In the genomic region with DNA sequence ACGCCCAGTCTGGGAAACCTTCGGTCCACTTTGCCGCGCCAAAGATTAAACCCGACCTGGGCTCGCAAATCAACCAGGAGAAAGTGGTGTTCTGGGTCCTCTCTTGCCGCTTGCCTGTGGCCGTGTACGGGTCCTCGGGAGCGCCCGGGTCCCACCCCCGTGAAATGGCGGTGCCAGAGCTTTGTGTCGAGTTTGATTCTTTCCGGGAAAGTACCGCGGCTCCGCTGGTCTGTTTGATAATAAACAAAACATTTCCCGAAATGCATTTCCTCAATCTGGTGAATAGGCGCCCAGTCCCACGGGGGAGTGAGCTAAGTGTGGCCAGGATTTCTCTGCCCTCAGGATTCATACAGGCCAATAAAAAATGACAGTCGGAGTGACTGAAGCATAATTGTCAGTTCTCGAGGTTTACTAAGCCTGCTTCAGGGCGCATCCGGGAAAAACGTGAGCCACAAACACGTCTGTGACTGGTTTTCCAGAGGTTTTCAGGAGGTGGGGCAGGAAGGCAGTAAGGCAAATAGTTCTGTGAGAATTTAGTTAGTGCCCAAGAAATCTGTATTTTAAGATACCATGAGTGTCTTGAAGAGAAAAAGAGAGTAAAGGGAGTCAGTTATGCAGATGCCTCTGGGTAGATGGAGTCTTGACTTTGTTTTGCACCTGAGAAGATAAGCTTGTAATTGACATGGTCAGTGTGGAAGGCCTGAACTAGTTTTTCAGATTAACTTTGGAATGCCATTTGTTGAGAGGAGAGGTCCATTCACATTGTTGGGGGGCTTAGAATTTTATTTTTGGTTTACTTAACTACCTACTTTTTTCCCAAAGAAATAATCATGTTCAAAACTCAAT, we compare ENCODE assay signal across 8 cellular contexts. TPM values are rescaled to one million over a fixed set of nuclear protein-coding genes. Genes with fewer than 3 reads are reported as not detected.
DNase-seq lines count a peak whose midpoint lies in the region; ATAC-seq, FAIRE-seq and TF ChIP-seq lines count a peak whose summit lies in the region.

No MANE protein-coding gene starts in this region.

- no peaks in the 10 kb centered on the region for H3K9me3 ChIP-seq in H9 (ENCODE audit: control insufficient read depth, low read depth, low read length)
- H3K9me3 ChIP-seq in Loucy (ENCODE audit: insufficient read depth, low read depth, low read length): no peaks in the 10 kb centered on the region
- H3K9me3 ChIP-seq in K562 (replicated peaks; ENCODE audit: control insufficient read depth, insufficient read depth, low read depth, low read length): no peaks in the 10 kb centered on the region; the same call in 1 of the 2 replicates
- no peaks in the 10 kb centered on the region for H3K9me3 ChIP-seq in iPS-18c (ENCODE audit: control insufficient read depth, insufficient read depth, low read length)
- H3K9me3 ChIP-seq in small intestine (ENCODE audit: control insufficient read depth, low read depth): no peaks in the 10 kb centered on the region

- H2AFZ ChIP-seq in H9 (ENCODE audit: low read length) (no peak overlapping the region), Loucy (ENCODE audit: low read length) (peak overlapping the region; percentile 91), K562 (ENCODE audit: low read depth, low read length) (peak overlapping the region; percentile 90)

- H3F3A ChIP-seq in Loucy (ENCODE audit: low read depth): no peaks in the 10 kb centered on the region

- H3T11ph ChIP-seq in H9 (ENCODE audit: low read length): no peak overlapping the region

- no peaks in the 10 kb centered on the region for H3K9me1 ChIP-seq in K562 (ENCODE audit: control insufficient read depth, insufficient read depth, low read length)

- no peaks in the 10 kb centered on the region for H3K27me3 ChIP-seq in H9 (ENCODE audit: insufficient read depth, low read length)
- H3K27me3 ChIP-seq in Loucy (ENCODE audit: insufficient read depth, low read length, poor library complexity, severe bottlenecking): no peaks in the 10 kb centered on the region
- H3K27me3 ChIP-seq in K562 (ENCODE audit: control insufficient read depth in 2 of 2, insufficient read depth in 2 of 2, low read length in 2 of 2): no peaks in the 10 kb centered on the region
- H3K27me3 ChIP-seq in small intestine (ENCODE audit: control insufficient read depth in 2 of 2, insufficient read depth in 2 of 2, low read length in 2 of 2): no peaks in the 10 kb centered on the region

- H3K9ac ChIP-seq in H9 (ENCODE audit: extremely low read depth, insufficient read length, low read length): peak overlapping the region; percentile 54
- H3K9ac ChIP-seq in Loucy (ENCODE audit: low read depth, low read length, poor library complexity, severe bottlenecking): peak overlapping the region; percentile 95
- peak overlapping the region; percentile 85 to 96 for H3K9ac ChIP-seq in K562 (ENCODE audit: insufficient read depth in 1 of 2, low read depth in 2 of 2, low read length in 2 of 2)

- no peak for TF ChIP-seq POLR2A in K562 (conservative IDR thresholded peaks at IDR 0.05)

- CTCF ChIA-PET in GM10248 (lab: Yijun Ruan, JAX): interaction anchor here (0.7 to 2.1 kb wide), 15 partner anchors 12 to 280 kb away, joined by 3 to 18 read pairs (median 4); no protein-coding TSS in a partner anchor
- CTCF ChIA-PET in K562 (lab: Yijun Ruan, JAX; ENCODE audit: low intra/inter-chr PET ratio): no interaction called here

- H3K79me2 ChIP-seq in H9 (ENCODE audit: insufficient read depth, low read length) (peaks cover 10% of the 10 kb centered on the region; the same call in 1 of the 2 replicates), Loucy (ENCODE audit: insufficient read depth, low read length) (peaks cover 56% of the 10 kb centered on the region), K562 (ENCODE audit: control insufficient read depth, insufficient read depth, low read length) (peaks cover 63% of the 10 kb centered on the region)

- no peaks in the 10 kb centered on the region for H3K4me1 Mint-ChIP-seq in H9

- H4K8ac ChIP-seq in H9 (replicated peaks; ENCODE audit: insufficient read length, low read depth, low read length): no peak overlapping the region

- H2BK120ac ChIP-seq in H9 (ENCODE audit: low read depth, low read length, poor library complexity, severe bottlenecking): no peak overlapping the region

- H4K5ac ChIP-seq in H9 (ENCODE audit: insufficient read length, low read depth, low read length): no peak overlapping the region

- peaks cover 0 to 12% (median 10%) of the 10 kb centered on the region in 3 experiments; a peak in 5 of 7 replicates for H3K36me3 Mint-ChIP-seq in H9 (ENCODE audit: insufficient read depth in 1 of 3, low read depth in 3 of 3)

- no peak overlapping the region for H2BK5ac ChIP-seq in H9 (ENCODE audit: insufficient read length, low read length)

- H3K14ac ChIP-seq in H9 (ENCODE audit: insufficient read depth, low read length): peak overlapping the region; percentile 84

- no peak for TF ChIP-seq RAD21 in K562 (CRISPR knock-in tag; conservative IDR thresholded peaks at IDR 0.05 in 1 of 2, IDR thresholded peaks at IDR 0.05 in 1 of 2)

- H3K23me2 ChIP-seq in H9 (ENCODE audit: insufficient read length, low read depth, low read length, poor library complexity, severe bottlenecking): peaks cover 7% of the 10 kb centered on the region

- no peaks in the 10 kb centered on the region for H3K79me1 ChIP-seq in H9 (ENCODE audit: insufficient read depth, low read depth, low read length, poor library complexity, severe bottlenecking)

- DNase-seq in GM10248 (ENCODE audit: extremely low spot score): peak; percentile 49
- no peak for DNase-seq in H9
- DNase-seq in T-helper 9 cell: peak; percentile 64
- DNase-seq in K562 (ENCODE audit: extremely low read depth in 1 of 4, low spot score in 3 of 4): peak in 2 of 4 experiments; percentile 56 to 74
- DNase-seq in small intestine: peak; percentile 70
- DNase-seq in iPS-NIHi11 (ENCODE audit: low spot score): no peak

- in situ Hi-C loops in K562 (cut with MboI): no loop called here

- WGBS in H9 (ENCODE audit: extremely low coverage, insufficient read length, low lambda C conversion rate): no CpG with 5 or more reads among the region's 28 CpGs
- WGBS in K562 (ENCODE audit: insufficient coverage, low coverage, missing lambda C conversion rate): 0% methylated on average over 28 of the region's 28 CpGs
- 0 to 1% (median 0%) methylated on average over 28 of the region's 28 CpGs for WGBS in small intestine, 3 donors

- H2BK20ac ChIP-seq in H9 (ENCODE audit: low read depth, low read length, poor library complexity, severe bottlenecking): no peak overlapping the region

- no peak overlapping the region for H2BK15ac ChIP-seq in H9 (ENCODE audit: low read depth, low read length)

- TSS peak; percentile 62 for BruUV-seq in K562 (replicated peaks; lab: Mats Ljungman, UMichigan)

- H3K4me3 ChIP-seq in Loucy (ENCODE audit: low read length, poor library complexity, severe bottlenecking) (peak overlapping the region; percentile 95), K562 (peak overlapping the region; percentile 75), iPS-18c (ENCODE audit: insufficient read depth, low read depth, low read length) (peak overlapping the region; percentile 70), small intestine (ENCODE audit: low read depth in 1 of 2, low read length in 2 of 2) (peak overlapping the region; percentile 67 to 86)

- intact Hi-C loops in K562 (cut with micrococcal nuclease): no loop called here

- H3K4me3 Mint-ChIP-seq in H9: no peak overlapping the region

- no peak overlapping the region for H3K23ac ChIP-seq in H9 (ENCODE audit: insufficient read length, low read depth, low read length)

- no peak overlapping the region for H3K4ac ChIP-seq in H9 (ENCODE audit: low read depth, low read length)

- H2AK5ac ChIP-seq in H9 (ENCODE audit: insufficient read length, low read length): no peak overlapping the region

- no peaks in the 10 kb centered on the region for H3K9me2 ChIP-seq in Loucy (replicated peaks; ENCODE audit: low read depth, low read length)

- H3K18ac ChIP-seq in H9 (ENCODE audit: insufficient read length, low read depth, low read length): peak overlapping the region; percentile 74

- no peak overlapping the region for H3K27ac ChIP-seq in H9 (ENCODE audit: insufficient read length, low read depth, low read length)
- H3K27ac ChIP-seq in K562 (ENCODE audit: extremely low read depth, low read depth, low read length): peak overlapping the region; percentile 91
- peak overlapping the region; percentile 92 to 99 for H3K27ac ChIP-seq in small intestine (ENCODE audit: low read depth in 1 of 2, low read length in 1 of 2)

- no peak overlapping the region for H3K27ac Mint-ChIP-seq in H9

- H4K91ac ChIP-seq in H9 (ENCODE audit: insufficient read length, low read depth, low read length): no peak overlapping the region

- POLR2A ChIA-PET in GM10248 (lab: Yijun Ruan, JAX): interaction anchor here (0.6 to 1.6 kb wide), 7 partner anchors 54 to 156 kb away, joined by 3 to 7 read pairs (median 4); partner anchors contain the start of gene TMEM50B
- POLR2A ChIA-PET in K562 (lab: Yijun Ruan, JAX): interaction anchor here (0.5 to 2.1 kb wide), 21 partner anchors 9 to 176 kb away, joined by 3 to 13 read pairs (median 4); partner anchors contain the start of gene IFNAR2

- peaks cover 0 to 4% of the 10 kb centered on the region in 2 experiments; a peak in 3 of 5 replicates for H3K9me3 Mint-ChIP-seq in H9

- peak overlapping the region; percentile 74 for H3K4me2 ChIP-seq in H9 (ENCODE audit: insufficient read depth, insufficient read length, low read length)
- H3K4me2 ChIP-seq in Loucy (ENCODE audit: low read depth, low read length, poor library complexity, severe bottlenecking): peak overlapping the region; percentile 95
- peak overlapping the region; percentile 94 for H3K4me2 ChIP-seq in K562 (ENCODE audit: insufficient read depth, low read length)

- FAIRE-seq in K562 (lab: Jason Lieb, UNC): peak; percentile 58
- no peak for FAIRE-seq in small intestine (lab: Jason Lieb, UNC)

- ATAC-seq in K562: peak; percentile 59

- H4K20me1 ChIP-seq in H9 (ENCODE audit: control insufficient read depth, insufficient read depth, insufficient read length) (no peaks in the 10 kb centered on the region), Loucy (ENCODE audit: insufficient read depth, low read length, poor library complexity, severe bottlenecking) (peaks cover 32% of the 10 kb centered on the region), K562 (replicated peaks; ENCODE audit: control insufficient read depth, insufficient read depth, low read length) (no peaks in the 10 kb centered on the region)

- TF ChIP-seq CTCF in GM10248 (IDR thresholded peaks at IDR 0.05; ENCODE audit: control extremely low read depth, extremely low read depth, low read depth, missing control alignments) (no peak), H9 (conservative IDR thresholded peaks at IDR 0.05) (no peak), Loucy (conservative IDR thresholded peaks at IDR 0.05; ENCODE audit: low read length) (no peak), K562 (IDR thresholded peaks at IDR 0.05 in 2 of 3, conservative IDR thresholded peaks at IDR 0.05 in 1 of 3; ENCODE audit: insufficient read depth in 2 of 3, low read depth in 1 of 3, low read length in 3 of 3) (no peak)

- H3K4me1 ChIP-seq in H9 (ENCODE audit: insufficient read depth, low read length) (no peaks in the 10 kb centered on the region), Loucy (ENCODE audit: insufficient read depth, low read length, poor library complexity, severe bottlenecking) (peaks cover 50% of the 10 kb centered on the region), K562 (replicated peaks in 1 of 2; ENCODE audit: control insufficient read depth in 2 of 2, insufficient read depth in 2 of 2, low read length in 2 of 2) (peaks cover 13 to 21% of the 10 kb centered on the region in 2 experiments; a peak in 3 of 5 replicates), small intestine (ENCODE audit: control insufficient read depth in 2 of 2, insufficient read depth in 1 of 2, low read depth in 1 of 2, low read length in 1 of 2) (peaks cover 4 to 14% of the 10 kb centered on the region in 2 donors)

- H3K36me3 ChIP-seq in Loucy (ENCODE audit: insufficient read depth, low read length): no peaks in the 10 kb centered on the region
- H3K36me3 ChIP-seq in K562 (ENCODE audit: control insufficient read depth, insufficient read depth, low read length): peaks cover 3% of the 10 kb centered on the region; the same call in 1 of the 3 replicates
- no peaks in the 10 kb centered on the region for H3K36me3 ChIP-seq in small intestine (ENCODE audit: control insufficient read depth in 2 of 2, insufficient read depth in 2 of 2, low read length in 2 of 2)

- H2BK12ac ChIP-seq in H9 (ENCODE audit: insufficient read length, low read depth, low read length): no peak overlapping the region

- TF ChIP-seq EP300 in K562 (IDR thresholded peaks at IDR 0.05; ENCODE audit: low read length): no peak

- no peak overlapping the region for H3K56ac ChIP-seq in H9 (ENCODE audit: insufficient read length, low read depth, low read length)

- no peaks in the 10 kb centered on the region for H3K27me3 Mint-ChIP-seq in H9 (ENCODE audit: low read depth)

RNA-seq across cellular contexts. Expression of gene IFNAR1, which starts 0.7 kb away (rescaled TPM):
- total RNA-seq in H9 (2021) (14.2 and 15.8 TPM in 2 replicates), K562 (2014; rRNA removed) (8.6 TPM in 2 replicates), K562 (2014; rRNA removed; fragmentation: Illumina TruSeq; extraction: Trizol) (11.5 and 13.7 TPM in 2 replicates), K562 (2015; rRNA removed; fragmentation: Illumina TruSeq; extraction: Trizol) (10.2 and 12.7 TPM in 2 replicates), K562 (2021) (23.7 and 24.2 TPM in 2 replicates)
- 7.7 and 20.5 TPM in 2 replicates for total RNA-seq in K562 (2011; cell fraction: chromatin; rRNA removed; ENCODE audit: low replicate concordance)
- total RNA-seq in K562 (2011; cell fraction: nucleolus; rRNA removed): 8.7 and 11.3 TPM in 2 replicates
- total RNA-seq in K562 (2011; cell fraction: nucleoplasm; rRNA removed): 13.3 and 24.0 TPM in 2 replicates
- polyA plus RNA-seq in K562 (2011; rRNA removed) (10.4 and 10.8 TPM in 2 replicates), K562 (2014; fragmentation: Illumina TruSeq; extraction: Trizol) (17.2 and 20.9 TPM in 2 replicates), K562 (2014; fragmentation: Nextera tagmentation; extraction: Ambion mirVana) (10 to 100 TPM; 27.4 to 31.8 TPM), K562 (2014; rRNA removed) (11.0 and 14.8 TPM in 2 replicates), small intestine (10 to 100 TPM in 1 of 3 donors, 1 to 10 TPM in 2; 6.0 to 25.5 (median 9.2) TPM)
- polyA plus RNA-seq in K562 (2011; cell fraction: cytosol; rRNA removed): 5.4 and 10.1 TPM in 2 replicates
- polyA plus RNA-seq in K562 (2011; cell fraction: nucleus; rRNA removed): 2.8 and 3.5 TPM in 2 replicates
- 20.0 and 32.3 TPM in 2 replicates for polyA plus RNA-seq in K562 (2012)
- 21.6 and 28.4 TPM in 2 replicates for polyA minus RNA-seq in K562 (2011; rRNA and poly(A)+ RNA removed)
- 10.5 and 11.9 TPM in 2 replicates for polyA minus RNA-seq in K562 (2011; cell fraction: cytosol; rRNA and poly(A)+ RNA removed)
- 6.2 and 12.8 TPM in 2 replicates for polyA minus RNA-seq in K562 (2011; cell fraction: nucleus; rRNA and poly(A)+ RNA removed)

RNA-seq across cellular contexts. Expression of gene IL10RB, which starts 59.3 kb away (rescaled TPM):
- total RNA-seq in H9 (2021): 3.1 TPM in 2 replicates
- total RNA-seq in K562 (2011; cell fraction: chromatin; rRNA removed; ENCODE audit: low replicate concordance): 29.7 and 42.2 TPM in 2 replicates
- 53.8 and 58.4 TPM in 2 replicates for total RNA-seq in K562 (2011; cell fraction: nucleolus; rRNA removed)
- 50.7 and 54.7 TPM in 2 replicates for total RNA-seq in K562 (2011; cell fraction: nucleoplasm; rRNA removed)
- 25.3 and 31.2 TPM in 2 replicates for total RNA-seq in K562 (2014; rRNA removed)
- total RNA-seq in K562 (2014; rRNA removed; fragmentation: Illumina TruSeq; extraction: Trizol): 21.3 and 23.0 TPM in 2 replicates
- total RNA-seq in K562 (2015; rRNA removed; fragmentation: Illumina TruSeq; extraction: Trizol): 25.1 and 25.3 TPM in 2 replicates
- total RNA-seq in K562 (2021): 17.5 TPM in 2 replicates
- 29.9 and 33.1 TPM in 2 replicates for polyA plus RNA-seq in K562 (2011; rRNA removed)
- polyA plus RNA-seq in K562 (2011; cell fraction: cytosol; rRNA removed): 26.0 and 37.2 TPM in 2 replicates
- 11.5 and 12.0 TPM in 2 replicates for polyA plus RNA-seq in K562 (2011; cell fraction: nucleus; rRNA removed)
- polyA plus RNA-seq in K562 (2012): 26.1 and 35.7 TPM in 2 replicates
- polyA plus RNA-seq in K562 (2014; fragmentation: Illumina TruSeq; extraction: Trizol): 29.6 and 33.8 TPM in 2 replicates
- 10 to 100 TPM; 10.9 to 14.7 TPM for polyA plus RNA-seq in K562 (2014; fragmentation: Nextera tagmentation; extraction: Ambion mirVana)
- polyA plus RNA-seq in K562 (2014; rRNA removed): 19.3 and 22.1 TPM in 2 replicates
- 36.6 and 39.8 TPM in 2 replicates for polyA minus RNA-seq in K562 (2011; rRNA and poly(A)+ RNA removed)
- 17.2 and 27.0 TPM in 2 replicates for polyA minus RNA-seq in K562 (2011; cell fraction: cytosol; rRNA and poly(A)+ RNA removed)
- polyA minus RNA-seq in K562 (2011; cell fraction: nucleus; rRNA and poly(A)+ RNA removed): 8.1 and 12.9 TPM in 2 replicates
- 10 to 100 TPM; 30.9 to 46.7 (median 41.2) TPM for polyA plus RNA-seq in small intestine

Comparison
In these comparisons a context has a peak if more than half of its experiments do, and no peak if none do; other contexts are left out.
1. DNase-seq: peak in GM10248 (single experiment), T-helper 9 cell (single experiment) and small intestine (single experiment); none in H9 (single experiment) and iPS-NIHi11 (single experiment).
2. Peak in every context shown above with its lines, with median percentiles within 50 percentile points of each other: H3K4me2 ChIP-seq, H3K9ac ChIP-seq and H3K4me3 ChIP-seq.